Comparison of ENCODE assay signal across 12 cellular contexts in the genomic region with DNA sequence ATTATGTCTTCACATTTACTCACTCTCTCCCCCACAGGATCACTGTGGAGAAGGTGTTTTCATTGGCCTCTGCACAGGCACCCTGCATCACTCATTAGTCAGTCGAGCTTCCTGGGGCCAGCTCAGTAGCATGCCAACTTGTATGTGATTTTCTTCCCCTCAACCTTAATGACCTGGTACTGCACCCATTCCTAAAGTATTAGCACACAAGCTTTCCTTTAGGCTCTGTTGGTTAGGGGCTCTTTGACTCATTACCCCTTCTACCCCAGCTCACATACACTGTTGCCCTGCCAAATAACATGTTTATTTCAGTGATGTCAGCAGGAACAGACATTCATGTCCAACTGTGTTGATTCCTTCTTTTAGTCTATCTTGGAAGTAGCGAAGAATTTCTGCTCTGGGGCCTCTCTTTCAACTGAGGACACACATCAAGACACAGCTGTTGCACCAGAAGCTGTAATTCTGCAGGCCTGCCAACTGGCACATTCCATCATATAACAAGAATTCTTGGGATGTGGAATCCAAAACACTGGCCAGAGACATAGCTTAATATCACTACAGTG.
A peak's percentile ranks its signal among the peaks of the same experiment; 100 is the strongest.
DNase-seq lines count a peak whose midpoint lies in the region; ATAC-seq, FAIRE-seq and TF ChIP-seq lines count a peak whose summit lies in the region.
"Had no signal": no experiment of that assay in that cellular context is flagged by ENCODE, and none has a peak within 500 bp of the region (broad histone marks: within the 10 kb centered on the region; RNA-seq: fewer than 3 reads in every experiment).

No MANE protein-coding gene starts in this region.

- H3K27me3 ChIP-seq in brain microvascular endothelial cell (replicated peaks) (no peaks in the 10 kb centered on the region), keratinocyte (ENCODE audit: control insufficient read depth, extremely low read depth, insufficient read depth, low read length) (no peaks in the 10 kb centered on the region), subcutaneous abdominal adipose tissue (ENCODE audit: control insufficient read depth in 5 of 5, insufficient read depth in 4 of 5, low read length in 5 of 5) (no peaks in the 10 kb centered on the region), colonic mucosa (no peaks in the 10 kb centered on the region)

- H3K4me3 ChIP-seq in brain microvascular endothelial cell (ENCODE audit: low read depth, low read length) = no peak overlapping the region
- H3K4me3 ChIP-seq in keratinocyte (ENCODE audit: control insufficient read depth in 2 of 3, extremely low read depth in 1 of 3, insufficient read depth in 2 of 3, low read depth in 1 of 3, low read length in 3 of 3) = peak overlapping the region in 1 of 3 experiments; percentile 30
- H3K4me3 ChIP-seq in subcutaneous abdominal adipose tissue (ENCODE audit: low read depth in 1 of 5, low read length in 5 of 5) = no peak overlapping the region
- H3K4me3 ChIP-seq in colonic mucosa = no peak overlapping the region

- H3K36me3 ChIP-seq in brain microvascular endothelial cell (replicated peaks) (no peaks in the 10 kb centered on the region), keratinocyte (ENCODE audit: control insufficient read depth in 2 of 2, extremely low read depth in 1 of 2, insufficient read depth in 2 of 2, low read length in 2 of 2) (no peaks in the 10 kb centered on the region), subcutaneous abdominal adipose tissue (ENCODE audit: control insufficient read depth in 5 of 5, insufficient read depth in 5 of 5, low read length in 5 of 5) (no peaks in the 10 kb centered on the region), colonic mucosa (no peaks in the 10 kb centered on the region)

- H4K20me1 ChIP-seq in keratinocyte (ENCODE audit: control insufficient read depth, extremely low read depth, insufficient read depth, low read length) = no peaks in the 10 kb centered on the region

- H3K9ac ChIP-seq in keratinocyte (ENCODE audit: control insufficient read depth, extremely low read depth, insufficient read depth, low read length) (peak overlapping the region; percentile 81), subcutaneous abdominal adipose tissue (ENCODE audit: low read length in 5 of 5) (no peak overlapping the region), colonic mucosa (ENCODE audit: low read depth in 2 of 2, low read length in 2 of 2) (no peak overlapping the region)

- H2AFZ ChIP-seq in keratinocyte (ENCODE audit: control insufficient read depth, low read length) = no peak overlapping the region

- DNase-seq in HK-2 (ENCODE audit: unreplicated experiment) = peak; percentile 69
- DNase-seq in brain microvascular endothelial cell = peak; percentile 92
- peak; percentile 83 for DNase-seq in keratinocyte (ENCODE audit: low read depth, low spot score)
- no peak for DNase-seq in NCI-H1436 (lab: John Stamatoyannopoulos, UW)
- DNase-seq in colonic mucosa = no peak
- DNase-seq: activated T-cell treated with anti-CD3 and anti-CD28 coated beads, Interleukin-2, amount 50 U/mL, for 72 hours; NCI-H187 had no signal

- no peak for ATAC-seq in GM21737 (IDR thresholded peaks at IDR 0.05; ENCODE audit: unreplicated experiment)
- ATAC-seq in HG02571 (IDR thresholded peaks at IDR 0.05; ENCODE audit: unreplicated experiment) = no peak
- ATAC-seq: activated T-cell treated with anti-CD3 and anti-CD28 coated beads, Interleukin-2, amount 50 U/mL, for 72 hours; esophagus mucosa had no signal

- intact Hi-C loops in colonic mucosa (cut with DNase I) = no loop called here

- H3K4me1 ChIP-seq in keratinocyte (ENCODE audit: control insufficient read depth, extremely low read depth, insufficient read depth, low read length) (peaks cover 45% of the 10 kb centered on the region), subcutaneous abdominal adipose tissue (ENCODE audit: control insufficient read depth in 5 of 5, insufficient read depth in 5 of 5, low read length in 5 of 5) (peaks cover 0 to 15% (median 10%) of the 10 kb centered on the region in 5 donors), colonic mucosa (no peaks in the 10 kb centered on the region)

- TF ChIP-seq CTCF in brain microvascular endothelial cell (IDR thresholded peaks at IDR 0.05; ENCODE audit: low read depth, low read length, missing control alignments) = no peak
- TF ChIP-seq CTCF in keratinocyte (optimal IDR thresholded peaks at IDR 0.05 in 1 of 3, IDR thresholded peaks at IDR 0.05 in 1 of 3, conservative IDR thresholded peaks at IDR 0.05 in 1 of 3; ENCODE audit: extremely low read depth in 1 of 3, insufficient read depth in 2 of 3, low read length in 3 of 3) = no peak
- TF ChIP-seq CTCF in colonic mucosa (IDR thresholded peaks at IDR 0.05) = no peak

- H3K4me2 ChIP-seq in keratinocyte (ENCODE audit: control insufficient read depth, extremely low read depth, insufficient read depth, low read depth, low read length) = peak overlapping the region; percentile 71

- peak overlapping the region; percentile 94 for H3K27ac ChIP-seq in brain microvascular endothelial cell
- peak overlapping the region; percentile 96 for H3K27ac ChIP-seq in keratinocyte (ENCODE audit: control insufficient read depth, insufficient read depth, low read length)
- H3K27ac ChIP-seq in subcutaneous abdominal adipose tissue (ENCODE audit: low read depth, low read length) = peak overlapping the region; percentile 55
- no peak overlapping the region for H3K27ac ChIP-seq in colonic mucosa

- no peaks in the 10 kb centered on the region for H3K79me2 ChIP-seq in keratinocyte (ENCODE audit: control insufficient read depth, insufficient read depth, low read length)

- FAIRE-seq in keratinocyte (lab: Jason Lieb, UNC) = peak; percentile 99
- FAIRE-seq: G401.6 had no signal

- H3K9me1 ChIP-seq in keratinocyte (ENCODE audit: control insufficient read depth, extremely low read depth, insufficient read depth, low read length) = no peaks in the 10 kb centered on the region

- H3K9me3 ChIP-seq in keratinocyte (ENCODE audit: control insufficient read depth, low read depth, low read length) (no peaks in the 10 kb centered on the region), subcutaneous abdominal adipose tissue (ENCODE audit: control insufficient read depth in 5 of 5, low read length in 5 of 5) (no peaks in the 10 kb centered on the region), colonic mucosa (no peaks in the 10 kb centered on the region)

- dilution Hi-C loops in keratinocyte (cut with MboI; ENCODE audit: extremely low pct_ligation_motif_present, low sequenced_read_pairs) = no loop called here

- in situ Hi-C loops in brain microvascular endothelial cell (cut with HindIII; ENCODE audit: low pct_ligation_motif_present, low sequenced_read_pairs) = no loop called here

Comparison
In these comparisons a context has a peak if more than half of its experiments do, and no peak if none do; other contexts are left out.
1. DNase-seq: peak in HK-2 (single experiment), brain microvascular endothelial cell (single experiment) and keratinocyte (single experiment); none in NCI-H1436 (single experiment) and colonic mucosa (single experiment).